In genomic region chr11:36249271-36249670, GRCh38 we compare ENCODE assay signal across 1 cellular context.
TF ChIP-seq lines count a peak whose summit lies in the region.

No MANE protein-coding gene starts in this region.

TF ChIP-seq in IMR-90, 13 proteins besides CTCF, POLR2A, EP300 and RAD21 (continued from another document):
- TF ChIP-seq MAFK (IDR thresholded peaks at IDR 0.05; ENCODE audit: low read depth, low read length): 0 out of 2 replicates have a peak, but pooled peaks have one; percentile 13
